Comparison of ENCODE assay signal across 11 cellular contexts in genomic region chr6:154164397-154164796, GRCh38.
A peak's percentile ranks its signal among the peaks of the same experiment; 100 is the strongest.
DNase-seq lines count a peak whose midpoint lies in the region; TF ChIP-seq lines count a peak whose summit lies in the region.
"Had no signal": no experiment of that assay in that cellular context is flagged by ENCODE, and none has a peak within 500 bp of the region (broad histone marks: within the 10 kb centered on the region; RNA-seq: fewer than 3 reads in every experiment).

No MANE protein-coding gene starts in this region.

- H3K36me3 ChIP-seq in mesenchymal stem cell (ENCODE audit: control insufficient read depth in 1 of 2, insufficient read depth in 2 of 2, low read depth in 1 of 2, low read length in 2 of 2) (no peaks in the 10 kb centered on the region), neuronal stem cell (replicated peaks in 1 of 2; ENCODE audit: control insufficient read depth in 2 of 2, insufficient read depth in 2 of 2, low read length in 2 of 2) (no peaks in the 10 kb centered on the region), A673 (ENCODE audit: insufficient read depth, low read length, poor library complexity, severe bottlenecking) (no peaks in the 10 kb centered on the region)

- H3K23ac ChIP-seq in mesenchymal stem cell (ENCODE audit: low read length in 2 of 2), result no peak overlapping the region
- no peak overlapping the region for H3K23ac ChIP-seq in neuronal stem cell (ENCODE audit: low read depth, low read length, poor library complexity)
- H3K23ac ChIP-seq in H9 (ENCODE audit: insufficient read length, low read depth, low read length), result no peak overlapping the region

- no peaks in the 10 kb centered on the region for H3K4me1 Mint-ChIP-seq in H9

- no peaks in the 10 kb centered on the region for H3K23me2 ChIP-seq in H9 (ENCODE audit: insufficient read length, low read depth, low read length, poor library complexity, severe bottlenecking)

- H4K8ac ChIP-seq in mesenchymal stem cell (ENCODE audit: low read length) (no peak overlapping the region), neuronal stem cell (ENCODE audit: low read depth, low read length) (no peak overlapping the region), H9 (replicated peaks; ENCODE audit: insufficient read length, low read depth, low read length) (no peak overlapping the region)

- POLR2A ChIA-PET in A673 (lab: Charles Lee; ENCODE audit: low non-redundant PET), result no interaction called here

- no peak overlapping the region for H2AK5ac ChIP-seq in mesenchymal stem cell (ENCODE audit: low read length, severe bottlenecking)
- H2AK5ac ChIP-seq in neuronal stem cell (ENCODE audit: low read depth, low read length), result no peak overlapping the region
- no peak overlapping the region for H2AK5ac ChIP-seq in H9 (ENCODE audit: insufficient read length, low read length)

- H2BK20ac ChIP-seq in H9 (ENCODE audit: low read depth, low read length, poor library complexity, severe bottlenecking), result no peak overlapping the region

- H3K79me1 ChIP-seq in mesenchymal stem cell (replicated peaks; ENCODE audit: low read length, poor library complexity, severe bottlenecking), result no peaks in the 10 kb centered on the region
- no peaks in the 10 kb centered on the region for H3K79me1 ChIP-seq in neuronal stem cell (ENCODE audit: low read depth, low read length)
- no peaks in the 10 kb centered on the region for H3K79me1 ChIP-seq in H9 (ENCODE audit: insufficient read depth, low read depth, low read length, poor library complexity, severe bottlenecking)

- H3K4me3 Mint-ChIP-seq in H9, result no peak overlapping the region

- H2BK5ac ChIP-seq in mesenchymal stem cell (ENCODE audit: low read depth, low read length, poor library complexity, severe bottlenecking) (no peak overlapping the region), neuronal stem cell (ENCODE audit: low read length) (no peak overlapping the region), H9 (ENCODE audit: insufficient read length, low read length) (no peak overlapping the region)

- peaks cover 5% of the 10 kb centered on the region in 2 experiments; a peak in 3 of 5 replicates for H3K9me3 Mint-ChIP-seq in H9

- H4K5ac ChIP-seq in H9 (ENCODE audit: insufficient read length, low read depth, low read length), result no peak overlapping the region

- no peak overlapping the region for H3T11ph ChIP-seq in H9 (ENCODE audit: low read length)

- no peak overlapping the region for H2BK15ac ChIP-seq in mesenchymal stem cell (ENCODE audit: low read depth, poor library complexity, severe bottlenecking)
- H2BK15ac ChIP-seq in neuronal stem cell (ENCODE audit: low read length), result no peak overlapping the region
- H2BK15ac ChIP-seq in H9 (ENCODE audit: low read depth, low read length), result no peak overlapping the region

- TF ChIP-seq CTCF in choroid plexus epithelial cell (conservative IDR thresholded peaks at IDR 0.05; ENCODE audit: low read depth, low read length) (no peak), A673 (conservative IDR thresholded peaks at IDR 0.05; ENCODE audit: low read depth, low read length) (no peak), H9 (conservative IDR thresholded peaks at IDR 0.05) (no peak)

- WGBS in mesenchymal stem cell, result 89% methylated on average over 3 of the region's 5 CpGs
- WGBS in neuronal stem cell (ENCODE audit: extremely low coverage in 2 of 2, insufficient read length in 2 of 2, insufficient replicate concordance in 1 of 2), 2 donors, result no CpG with 5 or more reads among the region's 5 CpGs
- no CpG with 5 or more reads among the region's 5 CpGs for WGBS in H9 (ENCODE audit: extremely low coverage, insufficient read length, low lambda C conversion rate)

- H3K4me2 ChIP-seq in mesenchymal stem cell (ENCODE audit: low read length, poor library complexity, severe bottlenecking) (no peak overlapping the region), neuronal stem cell (ENCODE audit: insufficient read depth, low read length, poor library complexity, severe bottlenecking) (no peak overlapping the region), H9 (ENCODE audit: insufficient read depth, insufficient read length, low read length) (no peak overlapping the region)

- no TSS peak for BruUV-seq in A673 (replicated peaks; lab: Mats Ljungman, UMichigan)

- H3K9me3 ChIP-seq in mesenchymal stem cell (ENCODE audit: control insufficient read depth, low read length) (no peaks in the 10 kb centered on the region), neuronal stem cell (replicated peaks in 1 of 2; ENCODE audit: control insufficient read depth in 2 of 2, insufficient read depth in 1 of 2, low read depth in 1 of 2, low read length in 2 of 2) (peaks cover 0 to 1% of the 10 kb centered on the region in 2 donors), A673 (ENCODE audit: low read depth, low read length, poor library complexity, severe bottlenecking) (no peaks in the 10 kb centered on the region), H9 (ENCODE audit: control insufficient read depth, low read depth, low read length) (no peaks in the 10 kb centered on the region)

- H2BK12ac ChIP-seq in mesenchymal stem cell (ENCODE audit: low read length in 2 of 2) (no peak overlapping the region), neuronal stem cell (ENCODE audit: low read length) (no peak overlapping the region), H9 (ENCODE audit: insufficient read length, low read depth, low read length) (no peak overlapping the region)

- no peak overlapping the region for H3K27ac ChIP-seq in mesenchymal stem cell (ENCODE audit: low read length, poor library complexity, severe bottlenecking)
- no peak overlapping the region for H3K27ac ChIP-seq in neuronal stem cell (replicated peaks; ENCODE audit: low read length)
- H3K27ac ChIP-seq in A673 (ENCODE audit: low read depth, low read length, poor library complexity, severe bottlenecking), result no peak overlapping the region
- H3K27ac ChIP-seq in H9 (ENCODE audit: insufficient read length, low read depth, low read length), result no peak overlapping the region

- no peaks in the 10 kb centered on the region; a peak in 1 of 7 replicates for H3K36me3 Mint-ChIP-seq in H9 (ENCODE audit: insufficient read depth in 1 of 3, low read depth in 3 of 3)

- H3K18ac ChIP-seq in mesenchymal stem cell (ENCODE audit: low read depth in 1 of 2, low read length in 2 of 2) (no peak overlapping the region), neuronal stem cell (ENCODE audit: low read length) (no peak overlapping the region), H9 (ENCODE audit: insufficient read length, low read depth, low read length) (no peak overlapping the region)

- H3K27ac Mint-ChIP-seq in H9, result no peak overlapping the region

- CTCF ChIA-PET in A673 (lab: Charles Lee), result no interaction called here

- no peak overlapping the region for H4K91ac ChIP-seq in mesenchymal stem cell (ENCODE audit: low read length)
- H4K91ac ChIP-seq in neuronal stem cell (ENCODE audit: low read depth, low read length, poor library complexity), result no peak overlapping the region
- no peak overlapping the region for H4K91ac ChIP-seq in H9 (ENCODE audit: insufficient read length, low read depth, low read length)

- H3K9ac ChIP-seq in mesenchymal stem cell (ENCODE audit: low read length), result peak overlapping the region; percentile 1
- no peak overlapping the region for H3K9ac ChIP-seq in neuronal stem cell (ENCODE audit: low read depth, low read length, poor library complexity)
- H3K9ac ChIP-seq in H9 (ENCODE audit: extremely low read depth, insufficient read length, low read length), result no peak overlapping the region

- no peak overlapping the region for H2BK120ac ChIP-seq in mesenchymal stem cell (ENCODE audit: low read depth, low read length)
- H2BK120ac ChIP-seq in neuronal stem cell (ENCODE audit: low read depth, low read length), result no peak overlapping the region
- no peak overlapping the region for H2BK120ac ChIP-seq in H9 (ENCODE audit: low read depth, low read length, poor library complexity, severe bottlenecking)

- 0 out of 2 replicates have a peak, but pooled peaks cover 1% of the 10 kb centered on the region for H3K27me3 Mint-ChIP-seq in H9 (ENCODE audit: low read depth)

- no peaks in the 10 kb centered on the region for H3K27me3 ChIP-seq in mesenchymal stem cell (ENCODE audit: control insufficient read depth in 1 of 2, insufficient read depth in 1 of 2, low read length in 2 of 2)
- H3K27me3 ChIP-seq in neuronal stem cell (ENCODE audit: control insufficient read depth in 3 of 3, insufficient read depth in 3 of 3, low read depth in 1 of 3, low read length in 3 of 3), result no peaks in the 10 kb centered on the region
- H3K27me3 ChIP-seq in A673 (replicated peaks; ENCODE audit: insufficient read depth, low read depth, low read length, poor library complexity), result no peaks in the 10 kb centered on the region
- H3K27me3 ChIP-seq in H9 (ENCODE audit: insufficient read depth, low read length), result no peaks in the 10 kb centered on the region

- H4K20me1 ChIP-seq in H9 (ENCODE audit: control insufficient read depth, insufficient read depth, insufficient read length), result no peaks in the 10 kb centered on the region

- H3K79me2 ChIP-seq in H9 (ENCODE audit: insufficient read depth, low read length), result no peaks in the 10 kb centered on the region

- H3K4me3 ChIP-seq in choroid plexus epithelial cell (ENCODE audit: low read depth, low read length) (no peak overlapping the region), mesenchymal stem cell (ENCODE audit: insufficient read depth in 1 of 2, low read depth in 1 of 2, low read length in 2 of 2) (peak overlapping the region in 1 of 2 experiments; percentile 47), neuronal stem cell (ENCODE audit: low read length in 2 of 2) (no peak overlapping the region), A673 (ENCODE audit: low read depth, low read length, poor library complexity, severe bottlenecking) (no peak overlapping the region)

- H3K4ac ChIP-seq in mesenchymal stem cell (ENCODE audit: low read depth in 1 of 2, low read length in 2 of 2) (no peak overlapping the region), neuronal stem cell (ENCODE audit: low read length) (no peak overlapping the region), H9 (ENCODE audit: low read depth, low read length) (no peak overlapping the region)

- intact Hi-C loops in A673 (cut with micrococcal nuclease; ENCODE audit: unreplicated experiment), result no loop called here

- peak in 4 of 6 experiments; percentile 13 to 28 (median 26) for DNase-seq in stimulated activated naive CD4-positive, alpha-beta T cell (lab: John Stamatoyannopoulos, UW)
- no peak for DNase-seq in stimulated activated naive CD4-positive, alpha-beta T cell treated with Interleukin-2 at 50 U/mL for 16 hours (lab: John Stamatoyannopoulos, UW)
- DNase-seq in choroid plexus epithelial cell (ENCODE audit: low read depth), result peak; percentile 93
- DNase-seq in mesenchymal stem cell, result peak; percentile 46
- no peak for DNase-seq in neuronal stem cell (ENCODE audit: low spot score)
- DNase-seq in A673 (ENCODE audit: low spot score), result no peak
- no peak for DNase-seq in H9
- DNase-seq in SIG-M5 (lab: John Stamatoyannopoulos, UW), result no peak
- DNase-seq: activated effector memory CD4-positive, alpha-beta T cell treated with anti-CD3 and anti-CD28 coated beads, Interleukin-2, amount 50 U/mL, for 16 hours; Calu3; islet precursor cell had no signal

- H3K14ac ChIP-seq in mesenchymal stem cell (ENCODE audit: low read length in 2 of 2) (no peak overlapping the region), neuronal stem cell (ENCODE audit: low read length) (no peak overlapping the region), H9 (ENCODE audit: insufficient read depth, low read length) (no peak overlapping the region)

- H3K56ac ChIP-seq in H9 (ENCODE audit: insufficient read length, low read depth, low read length), result no peak overlapping the region

- H2AFZ ChIP-seq in mesenchymal stem cell (ENCODE audit: low read depth, low read length) (no peak overlapping the region), neuronal stem cell (ENCODE audit: low read length) (no peak overlapping the region), H9 (ENCODE audit: low read length) (no peak overlapping the region)

- H3K4me1 ChIP-seq in mesenchymal stem cell (ENCODE audit: control insufficient read depth, insufficient read depth, low read depth, low read length) (peaks cover 1% of the 10 kb centered on the region), neuronal stem cell (ENCODE audit: control insufficient read depth in 2 of 2, insufficient read depth in 1 of 2, low read depth in 1 of 2, low read length in 2 of 2) (no peaks in the 10 kb centered on the region), A673 (ENCODE audit: insufficient read depth, low read length, poor library complexity, severe bottlenecking) (no peaks in the 10 kb centered on the region), H9 (ENCODE audit: insufficient read depth, low read length) (no peaks in the 10 kb centered on the region)

Comparison
In these comparisons a context has a peak if more than half of its experiments do, and no peak if none do; other contexts are left out.
1. DNase-seq: peak in stimulated activated naive CD4-positive, alpha-beta T cell (4 of 6), choroid plexus epithelial cell (single experiment) and mesenchymal stem cell (single experiment); none in stimulated activated naive CD4-positive, alpha-beta T cell treated with Interleukin-2 at 50 U/mL for 16 hours (single experiment), neuronal stem cell (single experiment), A673 (single experiment), H9 (single experiment) and SIG-M5 (single experiment).